ENCODE assay signal across 8 cellular contexts in the genomic region with DNA sequence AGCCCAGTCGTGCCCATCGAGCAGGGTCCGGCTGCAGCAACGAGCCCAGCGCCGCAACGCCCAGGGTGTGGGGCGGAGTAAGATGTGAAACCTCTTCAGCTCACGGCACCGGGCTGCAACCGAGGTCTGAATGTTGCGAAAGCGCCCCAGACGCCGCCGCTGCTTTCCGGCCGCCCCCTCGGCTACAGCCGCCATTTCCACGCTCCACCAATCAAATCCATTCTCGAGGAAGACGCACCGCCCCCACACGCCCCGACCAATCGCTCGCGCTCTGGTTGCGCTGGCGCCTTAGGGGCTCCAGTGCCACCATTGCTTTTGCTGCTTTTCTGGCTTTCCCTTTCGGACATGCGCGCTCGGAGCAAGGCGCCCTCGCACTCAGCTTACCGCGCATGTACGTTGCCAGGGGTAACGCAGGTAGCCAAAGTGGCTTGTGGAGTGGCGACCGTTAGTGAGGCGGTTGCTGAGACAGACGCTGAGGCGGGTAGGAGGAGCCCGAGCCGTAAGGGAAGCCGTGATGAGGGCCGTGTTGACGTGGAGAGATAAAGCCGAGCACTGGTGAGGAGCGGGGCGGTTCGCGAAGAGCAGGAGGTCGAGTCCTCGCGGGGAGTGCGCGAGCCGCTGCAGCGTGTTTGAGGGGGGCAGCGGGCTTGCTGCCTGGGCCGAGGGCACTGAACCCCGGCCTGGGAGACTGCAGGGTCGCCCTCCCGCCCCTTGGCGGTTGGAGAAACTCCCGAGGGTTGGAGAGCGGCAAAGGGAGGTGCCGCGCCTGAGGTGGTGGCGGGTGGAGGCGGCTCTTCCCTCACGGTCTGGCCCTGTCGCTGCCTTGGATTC. TPM values are rescaled to one million over a fixed set of nuclear protein-coding genes. Genes with fewer than 3 reads are reported as not detected.
A peak's percentile ranks its signal among the peaks of the same experiment; 100 is the strongest.
DNase-seq lines count a peak whose midpoint lies in the region; ATAC-seq and TF ChIP-seq lines count a peak whose summit lies in the region.

A gene with protein sequence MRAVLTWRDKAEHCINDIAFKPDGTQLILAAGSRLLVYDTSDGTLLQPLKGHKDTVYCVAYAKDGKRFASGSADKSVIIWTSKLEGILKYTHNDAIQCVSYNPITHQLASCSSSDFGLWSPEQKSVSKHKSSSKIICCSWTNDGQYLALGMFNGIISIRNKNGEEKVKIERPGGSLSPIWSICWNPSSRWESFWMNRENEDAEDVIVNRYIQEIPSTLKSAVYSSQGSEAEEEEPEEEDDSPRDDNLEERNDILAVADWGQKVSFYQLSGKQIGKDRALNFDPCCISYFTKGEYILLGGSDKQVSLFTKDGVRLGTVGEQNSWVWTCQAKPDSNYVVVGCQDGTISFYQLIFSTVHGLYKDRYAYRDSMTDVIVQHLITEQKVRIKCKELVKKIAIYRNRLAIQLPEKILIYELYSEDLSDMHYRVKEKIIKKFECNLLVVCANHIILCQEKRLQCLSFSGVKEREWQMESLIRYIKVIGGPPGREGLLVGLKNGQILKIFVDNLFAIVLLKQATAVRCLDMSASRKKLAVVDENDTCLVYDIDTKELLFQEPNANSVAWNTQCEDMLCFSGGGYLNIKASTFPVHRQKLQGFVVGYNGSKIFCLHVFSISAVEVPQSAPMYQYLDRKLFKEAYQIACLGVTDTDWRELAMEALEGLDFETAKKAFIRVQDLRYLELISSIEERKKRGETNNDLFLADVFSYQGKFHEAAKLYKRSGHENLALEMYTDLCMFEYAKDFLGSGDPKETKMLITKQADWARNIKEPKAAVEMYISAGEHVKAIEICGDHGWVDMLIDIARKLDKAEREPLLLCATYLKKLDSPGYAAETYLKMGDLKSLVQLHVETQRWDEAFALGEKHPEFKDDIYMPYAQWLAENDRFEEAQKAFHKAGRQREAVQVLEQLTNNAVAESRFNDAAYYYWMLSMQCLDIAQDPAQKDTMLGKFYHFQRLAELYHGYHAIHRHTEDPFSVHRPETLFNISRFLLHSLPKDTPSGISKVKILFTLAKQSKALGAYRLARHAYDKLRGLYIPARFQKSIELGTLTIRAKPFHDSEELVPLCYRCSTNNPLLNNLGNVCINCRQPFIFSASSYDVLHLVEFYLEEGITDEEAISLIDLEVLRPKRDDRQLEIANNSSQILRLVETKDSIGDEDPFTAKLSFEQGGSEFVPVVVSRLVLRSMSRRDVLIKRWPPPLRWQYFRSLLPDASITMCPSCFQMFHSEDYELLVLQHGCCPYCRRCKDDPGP (plus strand): TSS at position 408 of the 831 bp plus-strand sequence. CDS start 107 bp downstream, at position 515.
A gene (minus strand): TSS at position 132 of the 831 bp plus-strand sequence. CDS start 115 bp downstream, at position 17.

- intact Hi-C loops in OCI-LY7 (cut with micrococcal nuclease; ENCODE audit: unreplicated experiment) = loop anchor here (1.0 to 10.0 kb wide), 6 partner anchors 41 to 455 kb away; a partner anchor contains a TSS

- peak within 1 kb of the TSS; percentile 93 for H3K4me2 ChIP-seq in OCI-LY7 (ENCODE audit: low read length)

- peaks cover 64% of the 10 kb centered on the region for H3K79me2 ChIP-seq in OCI-LY7 (ENCODE audit: insufficient read depth, low read depth, low read length)

- H3K9me2 ChIP-seq in OCI-LY7 (ENCODE audit: insufficient read depth, low read length) = no peaks in the 10 kb centered on the region

- H3K9me3 ChIP-seq in OCI-LY7 (ENCODE audit: low read length) = no peaks in the 10 kb centered on the region

- H3K27me3 Mint-ChIP-seq in endothelial cell (ENCODE audit: unreplicated experiment) (no peaks in the 10 kb centered on the region), mesothelial cell of epicardium (ENCODE audit: low read depth) (no peaks in the 10 kb centered on the region)

- no peaks in the 10 kb centered on the region for H3K9me3 Mint-ChIP-seq in endothelial cell (ENCODE audit: unreplicated experiment)
- H3K9me3 Mint-ChIP-seq in mesothelial cell of epicardium = no peaks in the 10 kb centered on the region

- POLR2A ChIA-PET in OCI-LY7 (lab: Charles Lee) = interaction anchor here (0.6 to 5.0 kb wide), 8 partner anchors 10 to 447 kb away, joined by 3 to 54 read pairs (median 10); a partner anchor contains a TSS

- H3K27ac ChIP-seq in OCI-LY7 (ENCODE audit: low read depth, low read length, poor library complexity, severe bottlenecking) = peak within 1 kb of the TSS; percentile 84

- H2AFZ ChIP-seq in OCI-LY7 (ENCODE audit: low read length) = peak within 1 kb of the TSS; percentile 81

- H4K20me1 ChIP-seq in OCI-LY7 (ENCODE audit: insufficient read depth, low read length) = no peaks in the 10 kb centered on the region

- peaks cover 52% of the 10 kb centered on the region for H3K4me1 ChIP-seq in OCI-LY7 (ENCODE audit: insufficient read depth, low read length, poor library complexity, severe bottlenecking)

- CTCF ChIA-PET in OCI-LY7 (lab: Charles Lee; ENCODE audit: unreplicated experiment) = interaction anchor here (1.3 kb wide), 1 partner anchor 119 kb away, joined by 3 read pairs; no protein-coding TSS in a partner anchor

- H3K27ac Mint-ChIP-seq in endothelial cell (ENCODE audit: unreplicated experiment) = peak within 1 kb of the TSS; percentile 94
- peak within 1 kb of the TSS; percentile 95 for H3K27ac Mint-ChIP-seq in mesothelial cell of epicardium

- H3K36me3 Mint-ChIP-seq in endothelial cell (ENCODE audit: low read depth, unreplicated experiment) (peaks cover 17% of the 10 kb centered on the region), mesothelial cell of epicardium (peaks cover 9% of the 10 kb centered on the region)

- TF ChIP-seq CTCF in OCI-LY7 (conservative IDR thresholded peaks at IDR 0.05; ENCODE audit: low read length) = no peak
- no peak for TF ChIP-seq CTCF in endothelial cell (IDR thresholded peaks at IDR 0.05; ENCODE audit: unreplicated experiment)
- no peak for TF ChIP-seq CTCF in mesothelial cell of epicardium (IDR thresholded peaks at IDR 0.05; ENCODE audit: unreplicated experiment)

- H3K4me3 ChIP-seq in OCI-LY7 (ENCODE audit: low read depth, low read length, poor library complexity, severe bottlenecking) = peak within 1 kb of the TSS; percentile 88

- ATAC-seq in GM21526 (IDR thresholded peaks at IDR 0.05; ENCODE audit: low FRiP score, unreplicated experiment) = peak; percentile 77

- peaks cover 36% of the 10 kb centered on the region for H3K36me3 ChIP-seq in OCI-LY7 (ENCODE audit: insufficient read depth, low read length)

- DNase-seq in DMS 273 (lab: John Stamatoyannopoulos, UW; ENCODE audit: unreplicated experiment) (peak; percentile 100), HuH-7.5 (ENCODE audit: low spot score) (peak; percentile 95), OCI-LY7 (ENCODE audit: low spot score) (peak; percentile 99), activated T-cell treated with anti-CD3 and anti-CD28 coated beads for 1 hour (ENCODE audit: low read depth) (peak; percentile 97), endothelial cell (ENCODE audit: low spot score) (peak; percentile 96), mesothelial cell of epicardium (ENCODE audit: low spot score in 2 of 2, unreplicated experiment in 2 of 2) (peak; percentile 93 to 97)
- peak; percentile 98 to 99 for DNase-seq in stimulated activated CD8-positive, alpha-beta memory T cell treated with anti-CD3 and anti-CD28 coated beads, Interleukin-15, amount 100 ng/mL, for 48 hours (ENCODE audit: low read depth in 2 of 2)

- H3K4me1 Mint-ChIP-seq in endothelial cell (ENCODE audit: unreplicated experiment) = peaks cover 47% of the 10 kb centered on the region
- peaks cover 54% of the 10 kb centered on the region for H3K4me1 Mint-ChIP-seq in mesothelial cell of epicardium

- H3K4me3 Mint-ChIP-seq in endothelial cell (ENCODE audit: unreplicated experiment) (peak within 1 kb of the TSS; percentile 98), mesothelial cell of epicardium (peak within 1 kb of the TSS; percentile 92)

- no TSS peak for BruUV-seq in OCI-LY7 (replicated peaks; lab: Mats Ljungman, UMichigan)

RNA-seq across cellular contexts. Expression of the first gene that starts in this region (rescaled TPM):
- 21.6 and 25.8 TPM in 2 replicates for total RNA-seq in OCI-LY7 (2014; rRNA removed; shearing (Covaris generic))
- total RNA-seq in OCI-LY7 (2022) (37.0 and 48.1 TPM in 2 replicates), endothelial cell (ENCODE audit: unreplicated experiment) (25.1 TPM), mesothelial cell of epicardium (41.9 to 48.0 TPM (median 45.8 TPM) in 3 replicates)

RNA-seq across cellular contexts. Expression of the second gene that starts in this region (rescaled TPM):
- total RNA-seq in OCI-LY7 (2014; rRNA removed; shearing (Covaris generic)) = 42.4 and 46.3 TPM in 2 replicates
- total RNA-seq in OCI-LY7 (2022) (74.6 and 86.1 TPM in 2 replicates), endothelial cell (ENCODE audit: unreplicated experiment) (30.6 TPM), mesothelial cell of epicardium (26.6 to 27.1 TPM (median 26.6 TPM) in 3 replicates)

Comparison
In these comparisons a context has a peak if more than half of its experiments do, and no peak if none do; other contexts are left out.
1. Peak in every context shown above with its lines: DNase-seq, ATAC-seq, H3K4me3 ChIP-seq and H3K27ac ChIP-seq.